ENCODE assay signal across 19 cellular contexts in genomic region chr19:11570039-11570462, GRCh38. TPM values are rescaled to one million over a fixed set of nuclear protein-coding genes. Genes with fewer than 3 reads are reported as not detected.
DNase-seq lines count a peak whose midpoint lies in the region; ATAC-seq lines count a peak whose summit lies in the region.
"Had no signal": no experiment of that assay in that cellular context is flagged by ENCODE, and none has a peak within 500 bp of the region (broad histone marks: within the 10 kb centered on the region; RNA-seq: fewer than 3 reads in every experiment).

No MANE protein-coding gene starts in this region.

- H3K27ac Mint-ChIP-seq in activated CD4-positive, alpha-beta memory T cell treated with anti-CD3 and anti-CD28 coated beads, Interleukin-2, amount 10 ng/mL, durations not matched to agents 7 days and 5 days, result no peak overlapping the region
- H3K27ac Mint-ChIP-seq: activated naive CD4-positive, alpha-beta T cell treated with anti-CD3 and anti-CD28 coated beads for 36 hours had no signal

- no peak for ATAC-seq in GM21528 (IDR thresholded peaks at IDR 0.05; ENCODE audit: low FRiP score, unreplicated experiment)
- ATAC-seq: A549 had no signal

- peaks cover 12% of the 10 kb centered on the region for H3K4me1 Mint-ChIP-seq in activated CD4-positive, alpha-beta memory T cell treated with anti-CD3 and anti-CD28 coated beads, Interleukin-2, amount 10 ng/mL, durations not matched to agents 7 days and 5 days

- H3K9ac ChIP-seq in NT2/D1 (ENCODE audit: insufficient read length, low read depth), result peak overlapping the region; percentile 43
- H3K9ac ChIP-seq: KMS-11 had no signal

- H3K4me1 ChIP-seq in NT2/D1 (ENCODE audit: insufficient read depth, insufficient read length), result no peaks in the 10 kb centered on the region
- H3K4me1 ChIP-seq: A549 had no signal

- no peaks in the 10 kb centered on the region for H3K9me3 ChIP-seq in NT2/D1 (ENCODE audit: insufficient read depth, low read length)
- H3K9me3 ChIP-seq: A549 had no signal

- H3K9me3 Mint-ChIP-seq in activated CD4-positive, alpha-beta memory T cell treated with anti-CD3 and anti-CD28 coated beads, Interleukin-2, amount 10 ng/mL, durations not matched to agents 7 days and 5 days, result no peaks in the 10 kb centered on the region
- H3K9me3 Mint-ChIP-seq: activated naive CD4-positive, alpha-beta T cell treated with anti-CD3 and anti-CD28 coated beads for 36 hours had no signal

- no peaks in the 10 kb centered on the region for H3K36me3 ChIP-seq in NT2/D1 (ENCODE audit: insufficient read depth, insufficient read length, low read length)

- CTCF ChIA-PET in activated CD4-positive, alpha-beta memory T cell treated with anti-CD3 and anti-CD28 coated beads, Interleukin-2, amount 10 ng/mL, durations not matched to agents 7 days and 5 days (lab: Charles Lee), result interaction anchor here (0.6 to 2.8 kb wide), 3 partner anchors 9 to 290 kb away, joined by 3 to 13 read pairs (median 4); partner anchors contain the start of gene ELOF1

- no peak overlapping the region for H3K4me3 ChIP-seq in NT2/D1 (ENCODE audit: insufficient read length, low read depth)
- H3K4me3 ChIP-seq: A549 had no signal

- no peaks in the 10 kb centered on the region for H3K27me3 ChIP-seq in NT2/D1 (ENCODE audit: insufficient read depth, insufficient read length)

- POLR2A ChIA-PET in activated CD4-positive, alpha-beta memory T cell treated with anti-CD3 and anti-CD28 coated beads, Interleukin-2, amount 10 ng/mL, durations not matched to agents 7 days and 5 days (lab: Charles Lee), result no interaction called here

- no peaks in the 10 kb centered on the region for H3K36me3 Mint-ChIP-seq in activated CD4-positive, alpha-beta memory T cell treated with anti-CD3 and anti-CD28 coated beads, Interleukin-2, amount 10 ng/mL, durations not matched to agents 7 days and 5 days (ENCODE audit: low read depth)

- DNase-seq in NCI-H2227 (lab: John Stamatoyannopoulos, UW; ENCODE audit: unreplicated experiment) (peak; percentile 32), NCI-H2227 treated with DMSO at 0.1 percent for 48 hours (lab: John Stamatoyannopoulos, UW) (no peak), KBM-7 (peak; percentile 68), NT2/D1 (ENCODE audit: low read depth, low spot score) (no peak), retina (peak; percentile 71)
- no peak for DNase-seq in activated CD4-positive, alpha-beta memory T cell treated with anti-CD3 and anti-CD28 coated beads, Interleukin-2, amount 10 ng/mL, durations not matched to agents 7 days and 5 days
- DNase-seq in NK-92 treated with Interleukin-12 subunit alpha and Interleukin-12 subunit beta, amount 100 ng/mL, for 24 hours (lab: John Stamatoyannopoulos, UW), result no peak
- DNase-seq: activated naive CD4-positive, alpha-beta T cell treated with anti-CD3 and anti-CD28 coated beads for 36 hours; hypothalamus; midbrain; NCI-H1694 treated with DMSO at 0.1 percent for 48 hours; NCI-H774; RPMI8226; stimulated activated CD4-positive, alpha-beta T cell treated with anti-CD3 and anti-CD28 coated beads, Interleukin-15, amount 100 ng/mL, for 24 hours; stimulated activated naive CD4-positive, alpha-beta T cell treated with Interleukin-2 at 50 U/mL for 16 hours had no signal

- in situ Hi-C loops in KBM-7 (cut with MboI; ENCODE audit: low pct_unique_long_range_greater_than_20kb, low sequenced_read_pairs), result no loop called here

- no peak overlapping the region for H3K4me3 Mint-ChIP-seq in activated CD4-positive, alpha-beta memory T cell treated with anti-CD3 and anti-CD28 coated beads, Interleukin-2, amount 10 ng/mL, durations not matched to agents 7 days and 5 days
- H3K4me3 Mint-ChIP-seq: activated naive CD4-positive, alpha-beta T cell treated with anti-CD3 and anti-CD28 coated beads for 36 hours had no signal

- H3K27me3 Mint-ChIP-seq in activated CD4-positive, alpha-beta memory T cell treated with anti-CD3 and anti-CD28 coated beads, Interleukin-2, amount 10 ng/mL, durations not matched to agents 7 days and 5 days, result no peaks in the 10 kb centered on the region

RNA-seq across cellular contexts. Expression of gene ACP5, which starts 7.4 kb away (rescaled TPM):
- 10 to 100 TPM; 21.3 to 21.4 TPM for total RNA-seq in activated CD4-positive, alpha-beta memory T cell treated with anti-CD3 and anti-CD28 coated beads, Interleukin-2, amount 10 ng/mL, durations not matched to agents 7 days and 5 days
- total RNA-seq: astrocyte had no signal

RNA-seq across cellular contexts. Expression of gene ELOF1, which starts 11.0 kb away (rescaled TPM):
- total RNA-seq in activated CD4-positive, alpha-beta memory T cell treated with anti-CD3 and anti-CD28 coated beads, Interleukin-2, amount 10 ng/mL, durations not matched to agents 7 days and 5 days, result 10 to 100 TPM; 49.7 to 50.2 TPM

RNA-seq across cellular contexts. Expression of gene ZNF627, which starts 27.2 kb away (rescaled TPM):
- 1 to 10 TPM; 6.1 to 6.7 TPM for total RNA-seq in activated CD4-positive, alpha-beta memory T cell treated with anti-CD3 and anti-CD28 coated beads, Interleukin-2, amount 10 ng/mL, durations not matched to agents 7 days and 5 days

RNA-seq across cellular contexts. Expression of gene CNN1, which starts 31.4 kb away (rescaled TPM):
- total RNA-seq in activated CD4-positive, alpha-beta memory T cell treated with anti-CD3 and anti-CD28 coated beads, Interleukin-2, amount 10 ng/mL, durations not matched to agents 7 days and 5 days, result not detected
- total RNA-seq: activated naive CD4-positive, alpha-beta T cell treated with anti-CD3 and anti-CD28 coated beads for 36 hours had no signal

RNA-seq across cellular contexts. Expression of gene ECSIT, which starts 41.1 kb away (rescaled TPM):
- total RNA-seq in activated CD4-positive, alpha-beta memory T cell treated with anti-CD3 and anti-CD28 coated beads, Interleukin-2, amount 10 ng/mL, durations not matched to agents 7 days and 5 days, result 10 to 100 TPM; 24.8 to 26.8 TPM

Comparison
In these comparisons a context has a peak if more than half of its experiments do, and no peak if none do; other contexts are left out.
1. DNase-seq: peak in NCI-H2227 (single experiment), KBM-7 (single experiment) and retina (single experiment); none in NCI-H2227 treated with DMSO at 0.1 percent for 48 hours (single experiment), NT2/D1 (single experiment), activated CD4-positive, alpha-beta memory T cell treated with anti-CD3 and anti-CD28 coated beads, Interleukin-2, amount 10 ng/mL, durations not matched to agents 7 days and 5 days (single experiment) and NK-92 treated with Interleukin-12 subunit alpha and Interleukin-12 subunit beta, amount 100 ng/mL, for 24 hours (single experiment).